Comparison of ENCODE assay signal across 9 cellular contexts in genomic region chr2:111884592-111884964, GRCh38. TPM values are rescaled to one million over a fixed set of nuclear protein-coding genes. Genes with fewer than 3 reads are reported as not detected.
A peak's percentile ranks its signal among the peaks of the same experiment; 100 is the strongest.
DNase-seq lines count a peak whose midpoint lies in the region; ATAC-seq and TF ChIP-seq lines count a peak whose summit lies in the region.
"Had no signal": no experiment of that assay in that cellular context is flagged by ENCODE, and none has a peak within 500 bp of the region (broad histone marks: within the 10 kb centered on the region; RNA-seq: fewer than 3 reads in every experiment).

No MANE protein-coding gene starts in this region.

- ATAC-seq in GM18498 (IDR thresholded peaks at IDR 0.05; ENCODE audit: unreplicated experiment), result peak; percentile 10
- no peak for ATAC-seq in GM19328 (IDR thresholded peaks at IDR 0.05; ENCODE audit: unreplicated experiment)
- ATAC-seq in GM18870 (IDR thresholded peaks at IDR 0.05; ENCODE audit: unreplicated experiment), result no peak

- H3K9ac ChIP-seq in HUES6 (ENCODE audit: low read length), result peak overlapping the region; percentile 94

- peak overlapping the region; percentile 80 for H3K4me3 ChIP-seq in HUES6 (ENCODE audit: low read depth, low read length)
- H3K4me3 ChIP-seq in cardiac fibroblast (replicated peaks in 1 of 2; ENCODE audit: low read depth in 2 of 2, low read length in 2 of 2), result peak overlapping the region; percentile 96 to 98
- peak overlapping the region; percentile 72 for H3K4me3 ChIP-seq in mononuclear cell (ENCODE audit: low read length)

- DNase-seq in cardiac fibroblast (ENCODE audit: low read depth in 2 of 2) (no peak), GM10266 (ENCODE audit: extremely low spot score) (no peak), DMS 273 (lab: John Stamatoyannopoulos, UW; ENCODE audit: unreplicated experiment) (no peak)

- H3K27me3 ChIP-seq in HUES6 (ENCODE audit: control insufficient read depth, insufficient read depth, low read length) (no peaks in the 10 kb centered on the region), mononuclear cell (ENCODE audit: insufficient read depth, low read length) (no peaks in the 10 kb centered on the region)

- H3K9me3 ChIP-seq in HUES6 (ENCODE audit: control insufficient read depth, insufficient read depth, low read depth, low read length) (no peaks in the 10 kb centered on the region), mononuclear cell (ENCODE audit: low read depth, low read length) (no peaks in the 10 kb centered on the region)

- H3K4me1 ChIP-seq in HUES6 (ENCODE audit: control insufficient read depth, insufficient read depth, low read length) (no peaks in the 10 kb centered on the region), mononuclear cell (ENCODE audit: insufficient read depth, low read length) (peaks cover 11% of the 10 kb centered on the region)

- H3K27ac ChIP-seq in HUES6 (ENCODE audit: low read depth, low read length), result peak overlapping the region; percentile 92

- TF ChIP-seq CTCF in cardiac fibroblast (IDR thresholded peaks at IDR 0.05; ENCODE audit: low read depth, low read length), result no peak
- TF ChIP-seq CTCF in GM10266 (IDR thresholded peaks at IDR 0.05; ENCODE audit: control insufficient read depth, insufficient read depth, low read depth, missing control alignments), result no peak

- peaks cover 7% of the 10 kb centered on the region for H3K36me3 ChIP-seq in HUES6 (ENCODE audit: control insufficient read depth, insufficient read depth, low read length)

RNA-seq across cellular contexts. Expression of gene ANAPC1, which starts 0.6 kb away (rescaled TPM):
- total RNA-seq in mononuclear cell, result 53.3 TPM

RNA-seq across cellular contexts. Expression of gene MERTK, which starts 13.8 kb away (rescaled TPM):
- total RNA-seq in mononuclear cell, result 3.7 TPM
- total RNA-seq: RPMI7951 had no signal
